ENCODE assay signal across 1 cellular context in the genomic region with DNA sequence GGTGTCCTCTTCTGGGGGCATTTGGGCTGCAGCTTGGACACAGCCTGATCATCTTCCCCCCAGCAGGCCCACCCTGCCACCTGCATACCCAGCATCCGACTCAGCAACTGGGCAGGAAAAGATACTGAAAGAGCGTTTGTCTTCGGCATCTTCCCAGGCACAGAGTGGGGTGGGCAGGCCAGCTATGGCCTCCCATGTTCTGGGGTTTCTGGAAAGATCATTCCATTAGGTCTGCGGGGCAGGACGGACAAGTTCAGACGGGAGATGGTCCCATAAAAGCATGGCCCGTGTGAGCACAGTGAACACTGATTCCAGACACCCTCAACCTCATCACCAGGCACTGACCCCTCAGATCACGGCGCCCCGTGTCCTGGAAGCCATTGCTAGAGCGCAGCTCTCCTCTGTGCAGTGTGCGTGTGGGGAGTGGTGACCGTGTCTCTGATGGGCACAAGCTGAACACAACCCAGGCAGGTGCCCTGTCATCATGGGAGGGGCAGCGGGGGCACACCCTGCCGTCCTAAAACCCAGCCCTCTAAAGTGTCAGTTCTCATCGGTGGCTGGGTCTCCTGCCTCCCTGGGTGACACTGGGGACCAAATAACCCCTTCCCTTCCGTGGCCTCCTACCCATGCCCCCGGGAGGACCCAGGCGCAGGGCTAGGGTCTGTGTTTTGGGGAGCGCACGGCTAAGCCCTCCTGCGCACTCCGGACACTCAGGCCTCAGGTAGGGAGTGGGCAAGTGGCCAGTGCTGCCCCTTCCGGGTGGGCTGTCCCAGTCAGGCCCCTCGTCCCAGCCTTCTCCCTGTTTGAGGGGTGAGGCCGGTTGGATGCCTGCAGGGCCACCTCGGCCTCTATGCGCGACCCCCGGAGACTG.
TF ChIP-seq lines count a peak whose summit lies in the region.

No MANE protein-coding gene starts in this region.

TF ChIP-seq in HepG2, 621 proteins besides CTCF, POLR2A, EP300 and RAD21:
- TF ChIP-seq ZNF337 (CRISPR knock-in tag; IDR thresholded peaks at IDR 0.05; ENCODE audit: borderline replicate concordance, low read depth) = no peak
- no peak for TF ChIP-seq PRMT3 (CRISPR knock-in tag; IDR thresholded peaks at IDR 0.05; ENCODE audit: borderline replicate concordance, low read depth)
- no peak for TF ChIP-seq NFYC (CRISPR knock-in tag; IDR thresholded peaks at IDR 0.05)
- TF ChIP-seq, protein P1, sequence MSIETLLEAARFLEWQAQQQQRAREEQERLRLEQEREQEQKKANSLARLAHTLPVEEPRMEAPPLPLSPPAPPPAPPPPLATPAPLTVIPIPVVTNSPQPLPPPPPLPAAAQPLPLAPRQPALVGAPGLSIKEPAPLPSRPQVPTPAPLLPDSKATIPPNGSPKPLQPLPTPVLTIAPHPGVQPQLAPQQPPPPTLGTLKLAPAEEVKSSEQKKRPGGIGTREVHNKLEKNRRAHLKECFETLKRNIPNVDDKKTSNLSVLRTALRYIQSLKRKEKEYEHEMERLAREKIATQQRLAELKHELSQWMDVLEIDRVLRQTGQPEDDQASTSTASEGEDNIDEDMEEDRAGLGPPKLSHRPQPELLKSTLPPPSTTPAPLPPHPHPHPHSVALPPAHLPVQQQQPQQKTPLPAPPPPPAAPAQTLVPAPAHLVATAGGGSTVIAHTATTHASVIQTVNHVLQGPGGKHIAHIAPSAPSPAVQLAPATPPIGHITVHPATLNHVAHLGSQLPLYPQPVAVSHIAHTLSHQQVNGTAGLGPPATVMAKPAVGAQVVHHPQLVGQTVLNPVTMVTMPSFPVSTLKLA (IDR thresholded peaks at IDR 0.05) = no peak
- TF ChIP-seq STAT5B (CRISPR knock-in tag; IDR thresholded peaks at IDR 0.05) = no peak
- TF ChIP-seq ZNF543 (CRISPR knock-in tag; IDR thresholded peaks at IDR 0.05) = no peak
- TF ChIP-seq IRX3 (CRISPR knock-in tag; IDR thresholded peaks at IDR 0.05; ENCODE audit: borderline replicate concordance, low read depth) = no peak
- TF ChIP-seq ZC3H4 (CRISPR knock-in tag; IDR thresholded peaks at IDR 0.05; ENCODE audit: borderline replicate concordance) = no peak
- no peak for TF ChIP-seq SMAD1 (CRISPR knock-in tag; IDR thresholded peaks at IDR 0.05; ENCODE audit: borderline replicate concordance, low read depth)
- TF ChIP-seq ZNF616 (CRISPR knock-in tag; IDR thresholded peaks at IDR 0.05; ENCODE audit: low read depth) = no peak
- no peak for TF ChIP-seq GPBP1L1 (CRISPR knock-in tag; IDR thresholded peaks at IDR 0.05)
